8 cellular contexts compared by ENCODE assay signal in genomic region chr9:33165263-33166151, GRCh38. TPM values are rescaled to one million over a fixed set of nuclear protein-coding genes. Genes with fewer than 3 reads are reported as not detected.
A peak's percentile ranks its signal among the peaks of the same experiment; 100 is the strongest.
DNase-seq lines count a peak whose midpoint lies in the region; ATAC-seq and TF ChIP-seq lines count a peak whose summit lies in the region.

No MANE protein-coding gene starts in this region.

- H3K9me3 ChIP-seq in AG04450 (ENCODE audit: control insufficient read depth, insufficient read depth, low read length) (no peaks in the 10 kb centered on the region; the same call in 1 of the 2 replicates), T-helper 17 cell (ENCODE audit: control insufficient read depth, low read length, poor library complexity, severe bottlenecking) (no peaks in the 10 kb centered on the region), endocrine pancreas (ENCODE audit: control insufficient read depth, low read length) (no peaks in the 10 kb centered on the region)

- ATAC-seq in GM18498 (IDR thresholded peaks at IDR 0.05; ENCODE audit: unreplicated experiment), result peak; percentile 15
- ATAC-seq in HG03469 (IDR thresholded peaks at IDR 0.05; ENCODE audit: unreplicated experiment), result peak; percentile 15
- no peak for ATAC-seq in T-helper 17 cell
- no peak for ATAC-seq in naive B cell (ENCODE audit: low read depth in 2 of 2)

- H3K36me3 Mint-ChIP-seq in T-helper 17 cell (ENCODE audit: low read depth), result peaks cover 2% of the 10 kb centered on the region
- no peaks in the 10 kb centered on the region for H3K36me3 Mint-ChIP-seq in naive B cell

- no peaks in the 10 kb centered on the region for H3K36me3 ChIP-seq in endocrine pancreas (ENCODE audit: control insufficient read depth, insufficient read depth, low read length)

- H3K27ac ChIP-seq in AG04450 (ENCODE audit: low read depth, low read length), result peak overlapping the region; percentile 42

- H3K4me3 Mint-ChIP-seq in T-helper 17 cell (peak overlapping the region; percentile 98), naive B cell (peak overlapping the region; percentile 92 to 100 (median 95))

- H3K4me3 ChIP-seq in AG04450 (ENCODE audit: low read depth, low read length) (peak overlapping the region; percentile 89), endocrine pancreas (ENCODE audit: control insufficient read depth, insufficient read depth, low read length) (peak overlapping the region; percentile 46)

- no peaks in the 10 kb centered on the region for H3K9me3 Mint-ChIP-seq in naive B cell

- H3K4me1 ChIP-seq in endocrine pancreas (ENCODE audit: control insufficient read depth, insufficient read depth, low read length), result peaks cover 6% of the 10 kb centered on the region

- no peak for DNase-seq in AG04450 (ENCODE audit: low read depth, low spot score)
- peak in 1 of 3 donors; percentile 13 for DNase-seq in T-helper 17 cell
- DNase-seq in naive B cell, result no peak
- DNase-seq in COLO829 (ENCODE audit: low spot score), result no peak
- DNase-seq in HPDE6-E6E7 (ENCODE audit: extremely low spot score), result no peak

- H3K27ac Mint-ChIP-seq in T-helper 17 cell (peak overlapping the region; percentile 99), naive B cell (peak overlapping the region; percentile 94 to 98 (median 97))

- no peak for TF ChIP-seq CTCF in AG04450 (IDR thresholded peaks at IDR 0.05; ENCODE audit: low read depth, low read length)

- H3K9ac ChIP-seq in endocrine pancreas (ENCODE audit: control insufficient read depth, insufficient read depth, low read length), result peak overlapping the region; percentile 19

- H3K27me3 ChIP-seq in AG04450 (ENCODE audit: control insufficient read depth, insufficient read depth, low read length) (no peaks in the 10 kb centered on the region), endocrine pancreas (ENCODE audit: control insufficient read depth, insufficient read depth, low read length) (no peaks in the 10 kb centered on the region)

- H3K27me3 Mint-ChIP-seq in T-helper 17 cell, result no peaks in the 10 kb centered on the region
- H3K27me3 Mint-ChIP-seq in naive B cell, result no peaks in the 10 kb centered on the region

- H3K4me1 Mint-ChIP-seq in T-helper 17 cell (peaks cover 64% of the 10 kb centered on the region), naive B cell (peaks cover 67 to 83% (median 80%) of the 10 kb centered on the region in 3 donors)

- POLR2A ChIA-PET in AG04450 (lab: Yijun Ruan, JAX), result interaction anchor here (2.3 kb wide), 1 partner anchor 14 kb away, joined by 12 read pairs; no protein-coding TSS in a partner anchor

- CTCF ChIA-PET in AG04450 (lab: Charles Lee), result interaction anchor here (2.7 kb wide), 1 partner anchor 61 kb away, joined by 10 read pairs; no protein-coding TSS in a partner anchor

RNA-seq across cellular contexts. Expression of gene B4GALT1, which starts 1.6 kb away (rescaled TPM):
- polyA plus RNA-seq in AG04450 (2011; rRNA removed) (55.3 and 57.0 TPM in 2 replicates), naive B cell (ENCODE audit: low read depth in 6 of 6) (100 to 1,000 TPM in 1 of 6 donors, 10 to 100 TPM in 5; 30.4 to 112 (median 72.8) TPM)
- 64.4 and 70.9 TPM in 2 replicates for polyA minus RNA-seq in AG04450 (2011; rRNA and poly(A)+ RNA removed)
- total RNA-seq in T-helper 17 cell, result 100 to 1,000 TPM; 106 to 126 TPM

Comparison
In these comparisons a context has a peak if more than half of its experiments do, and no peak if none do; other contexts are left out.
1. ATAC-seq: peak in GM18498 (single experiment) and HG03469 (single experiment); none in T-helper 17 cell (single experiment) and naive B cell (0 of 2).